4 cellular contexts compared by ENCODE assay signal in genomic region chr5:107863125-107863524, GRCh38.
"Had no signal": no experiment of that assay in that cellular context is flagged by ENCODE, and none has a peak within 500 bp of the region (broad histone marks: within the 10 kb centered on the region; RNA-seq: fewer than 3 reads in every experiment).

No MANE protein-coding gene starts in this region.

- H3K27ac Mint-ChIP-seq: GM23338, H9 had no signal

- H3K4me3 Mint-ChIP-seq: GM23338, H9 had no signal

- DNase-seq: H9, HCEC 1CT, IMR-90 had no signal

- H3K4me2 ChIP-seq: GM23338 had no signal

- H3K9me3 Mint-ChIP-seq: GM23338, H9 had no signal

- H2AFZ ChIP-seq: GM23338 had no signal

- H3K4me3 ChIP-seq: GM23338 had no signal

- ATAC-seq: GM23338 had no signal
